ENCODE assay signal across 12 cellular contexts in genomic region chr1:30807318-30808066, GRCh38. TPM values are rescaled to one million over a fixed set of nuclear protein-coding genes. Genes with fewer than 3 reads are reported as not detected.
A peak's percentile ranks its signal among the peaks of the same experiment; 100 is the strongest.
DNase-seq lines count a peak whose midpoint lies in the region; ATAC-seq and TF ChIP-seq lines count a peak whose summit lies in the region.
"Had no signal": no experiment of that assay in that cellular context is flagged by ENCODE, and none has a peak within 500 bp of the region (broad histone marks: within the 10 kb centered on the region; RNA-seq: fewer than 3 reads in every experiment).

No MANE protein-coding gene starts in this region.

- peak overlapping the region; percentile 75 for H2AK9ac ChIP-seq in IMR-90 (replicated peaks; ENCODE audit: low read depth, low read length, poor library complexity)

- peaks cover 0 to 11% of the 10 kb centered on the region in 2 experiments; a peak in 1 of 4 replicates for H3K79me1 ChIP-seq in IMR-90 (ENCODE audit: low read depth in 1 of 2, low read length in 2 of 2)

- no TSS peak for BruUV-seq in IMR-90 (replicated peaks; lab: Mats Ljungman, UMichigan)

- H2BK120ac ChIP-seq in IMR-90 (ENCODE audit: low read depth, low read length), result peak overlapping the region; percentile 91

- H3K4me1 ChIP-seq in IMR-90 (ENCODE audit: control insufficient read depth, insufficient read depth, low read length) (peaks cover 29% of the 10 kb centered on the region), skeletal muscle satellite cell (ENCODE audit: control insufficient read depth, insufficient read depth, low read length) (peaks cover 34% of the 10 kb centered on the region), tibial artery (peaks cover 0 to 20% (median 9%) of the 10 kb centered on the region in 4 donors)

- no peak overlapping the region for H3K27ac Mint-ChIP-seq in effector memory CD8-positive, alpha-beta T cell
- no peak overlapping the region for H3K27ac Mint-ChIP-seq in T-helper 17 cell

- TF ChIP-seq CTCF in IMR-90 (conservative IDR thresholded peaks at IDR 0.05; ENCODE audit: low read depth, low read length) (no peak), fibroblast of mammary gland (conservative IDR thresholded peaks at IDR 0.05; ENCODE audit: control insufficient read depth, insufficient read depth, low read depth, low read length) (no peak), tibial artery (IDR thresholded peaks at IDR 0.05) (no peak)

- H4K8ac ChIP-seq in IMR-90 (ENCODE audit: low read depth in 2 of 2, low read length in 2 of 2), result peak overlapping the region; percentile 5 to 81; a peak in 2 of 4 replicates

- CTCF ChIA-PET in IMR-90 (lab: Yijun Ruan, JAX), result interaction anchor here (0.6 to 2.5 kb wide), 3 partner anchors 97 to 111 kb away, joined by 3 to 13 read pairs (median 3); no protein-coding TSS in a partner anchor

- DNase-seq in IMR-90 (no peak), NCI-H446 (lab: John Stamatoyannopoulos, UW) (peak; percentile 60 to 79), fibroblast of mammary gland (ENCODE audit: low read depth) (peak; percentile 67), SHP77 treated with DMSO at 0.1 percent for 48 hours (lab: John Stamatoyannopoulos, UW) (no peak), tibial artery (no peak), T-helper 17 cell (no peak)
- DNase-seq in effector memory CD8-positive, alpha-beta T cell, result no peak
- DNase-seq: stimulated activated CD4-positive, alpha-beta T cell treated with anti-CD3 and anti-CD28 coated beads, Interleukin-12 subunit alpha, Interleukin-12 subunit beta, amount 100 ng/mL, for 4 hours had no signal

- peak overlapping the region; percentile 26 for H3K23ac ChIP-seq in IMR-90 (ENCODE audit: low read depth, low read length)

- dilution Hi-C loops in IMR-90 (cut with HindIII; ENCODE audit: low sequenced_read_pairs, unreplicated experiment), result loop anchor here (25.0 kb wide), 1 partner anchor 105 kb away; the partner anchor contains the start of gene SDC3

- H3K4me3 ChIP-seq in IMR-90 (ENCODE audit: insufficient read depth, low read depth, low read length), result no peak overlapping the region
- no peak overlapping the region for H3K4me3 ChIP-seq in fibroblast of mammary gland (ENCODE audit: control insufficient read depth, low read depth, low read length)
- H3K4me3 ChIP-seq in skeletal muscle satellite cell (ENCODE audit: low read length), result peak overlapping the region; percentile 29
- H3K4me3 ChIP-seq in tibial artery, result peak overlapping the region in 1 of 2 donors; percentile 22
- H3K4me3 ChIP-seq: cardiac muscle cell, K562 had no signal

- no peaks in the 10 kb centered on the region for H3K9me3 ChIP-seq in IMR-90 (ENCODE audit: control insufficient read depth, insufficient read depth, low read length)
- H3K9me3 ChIP-seq in skeletal muscle satellite cell (replicated peaks; ENCODE audit: low read length), result no peaks in the 10 kb centered on the region
- no peaks in the 10 kb centered on the region for H3K9me3 ChIP-seq in tibial artery
- H3K9me3 ChIP-seq in T-helper 17 cell (ENCODE audit: control insufficient read depth, low read length, poor library complexity, severe bottlenecking), result no peaks in the 10 kb centered on the region

- H2BK20ac ChIP-seq in IMR-90 (ENCODE audit: low read depth, low read length), result peak overlapping the region; percentile 98

- H3K4ac ChIP-seq in IMR-90 (ENCODE audit: low read depth, low read length), result peak overlapping the region; percentile 97

- POLR2A ChIA-PET in IMR-90 (lab: Charles Lee; ENCODE audit: unreplicated experiment), result no interaction called here

- peaks cover 32% of the 10 kb centered on the region for H3K9me1 ChIP-seq in IMR-90 (ENCODE audit: insufficient read depth, low read length)

- H3K36me3 ChIP-seq in IMR-90 (ENCODE audit: control insufficient read depth, insufficient read depth, low read length) (no peaks in the 10 kb centered on the region), skeletal muscle satellite cell (ENCODE audit: insufficient read depth, low read length) (no peaks in the 10 kb centered on the region), tibial artery (no peaks in the 10 kb centered on the region)
- H3K36me3 ChIP-seq: cardiac muscle cell had no signal

- H3K14ac ChIP-seq in IMR-90 (replicated peaks; ENCODE audit: low read depth, low read length), result peak overlapping the region; percentile 54

- no peaks in the 10 kb centered on the region for H3K9me3 Mint-ChIP-seq in effector memory CD8-positive, alpha-beta T cell

- H3K36me3 Mint-ChIP-seq in effector memory CD8-positive, alpha-beta T cell (ENCODE audit: insufficient read depth), result no peaks in the 10 kb centered on the region
- peaks cover 4% of the 10 kb centered on the region for H3K36me3 Mint-ChIP-seq in T-helper 17 cell (ENCODE audit: low read depth)

- peak overlapping the region; percentile 87; the same call in 2 of the 3 replicates for H2BK15ac ChIP-seq in IMR-90 (ENCODE audit: low read depth, low read length)

- H3K9ac ChIP-seq in IMR-90 (ENCODE audit: low read depth, low read length) (no peak overlapping the region), skeletal muscle satellite cell (ENCODE audit: low read depth, low read length) (no peak overlapping the region)

- H3K56ac ChIP-seq in IMR-90 (ENCODE audit: extremely low read depth, insufficient read depth, low read length), result peak overlapping the region; percentile 48; the same call in 1 of the 2 replicates

- no peaks in the 10 kb centered on the region for H3K4me1 Mint-ChIP-seq in effector memory CD8-positive, alpha-beta T cell (ENCODE audit: low read depth in 2 of 2)
- H3K4me1 Mint-ChIP-seq in T-helper 17 cell, result peaks cover 2% of the 10 kb centered on the region

- intact Hi-C loops in IMR-90 (cut with micrococcal nuclease), result loop anchor here (2.0 to 10.0 kb wide), 2 partner anchors 51 to 527 kb away; no protein-coding TSS in a partner anchor
- intact Hi-C loops in tibial artery (cut with DNase I; ENCODE audit: low total_unique reads), result no loop called here

- no peak for TF ChIP-seq RAD21 in IMR-90 (IDR thresholded peaks at IDR 0.05; ENCODE audit: low read length)

- H3K27me3 ChIP-seq in IMR-90 (ENCODE audit: control insufficient read depth, insufficient read depth, low read length) (no peaks in the 10 kb centered on the region), skeletal muscle satellite cell (ENCODE audit: control insufficient read depth, insufficient read depth, low read length) (peaks cover 6% of the 10 kb centered on the region), tibial artery (peaks cover 0 to 6% of the 10 kb centered on the region in 2 donors)
- H3K27me3 ChIP-seq: cardiac muscle cell had no signal

- H2AK5ac ChIP-seq in IMR-90 (ENCODE audit: low read depth, low read length), result peak overlapping the region; percentile 80

- H3K27ac ChIP-seq in IMR-90 (ENCODE audit: insufficient read depth, low read length) (peak overlapping the region; percentile 81; the same call in 1 of the 2 replicates), tibial artery (no peak overlapping the region)
- H3K27ac ChIP-seq: cardiac muscle cell had no signal

- WGBS in IMR-90 (ENCODE audit: extremely low coverage in 2 of 2, insufficient read length in 1 of 2), 2 experiments, result 42% methylated on average over 9 of the region's 41 CpGs; no CpG with 5 or more reads in 1 of the 2 experiments

- H3K27me3 Mint-ChIP-seq in effector memory CD8-positive, alpha-beta T cell, result peaks cover 56 to 79% of the 10 kb centered on the region in 2 donors
- H3K27me3 Mint-ChIP-seq in T-helper 17 cell, result peaks cover 74% of the 10 kb centered on the region

- peak overlapping the region; percentile 3 for H2BK5ac ChIP-seq in IMR-90 (ENCODE audit: low read depth, low read length, poor library complexity, severe bottlenecking)

- peak overlapping the region; percentile 39 for H4K5ac ChIP-seq in IMR-90 (ENCODE audit: low read depth, low read length)

- in situ Hi-C loops in IMR-90 (cut with MboI; ENCODE audit: low sequenced_read_pairs), result no loop called here

- H4K20me1 ChIP-seq in IMR-90 (ENCODE audit: insufficient read depth, low read length), result no peaks in the 10 kb centered on the region; the same call in 1 of the 2 replicates

- no peak for TF ChIP-seq POLR2A in IMR-90 (IDR thresholded peaks at IDR 0.05; ENCODE audit: low read depth, low read length)

- H4K91ac ChIP-seq in IMR-90 (ENCODE audit: insufficient read depth, low read depth, low read length), result peak overlapping the region; percentile 87

- H2AFZ ChIP-seq in IMR-90 (replicated peaks; ENCODE audit: low read length, poor library complexity), result peak overlapping the region; percentile 76

- no peak overlapping the region for H3K4me3 Mint-ChIP-seq in effector memory CD8-positive, alpha-beta T cell
- no peak overlapping the region for H3K4me3 Mint-ChIP-seq in T-helper 17 cell

- H3K18ac ChIP-seq in IMR-90 (ENCODE audit: low read depth, low read length), result peak overlapping the region; percentile 1; the same call in 1 of the 2 replicates

- ATAC-seq in IMR-90 (ENCODE audit: low read depth), result no peak
- no peak for ATAC-seq in effector memory CD8-positive, alpha-beta T cell (replicated peaks)
- ATAC-seq in T-helper 17 cell, result no peak
- ATAC-seq: activated CD4-positive, CD25-positive, alpha-beta regulatory T cell treated with anti-CD3 and anti-CD28 coated beads, Interleukin-2, amount 50 U/mL, for 24 hours; K562 had no signal

- H3K4me2 ChIP-seq in IMR-90 (ENCODE audit: low read depth, low read length) (no peak overlapping the region), skeletal muscle satellite cell (ENCODE audit: low read length) (peak overlapping the region; percentile 66)

TF ChIP-seq in IMR-90, 13 proteins besides CTCF, POLR2A, EP300 and RAD21 (continues in another document):
- TF ChIP-seq USF2 (IDR thresholded peaks at IDR 0.05; ENCODE audit: low read depth, low read length) (no peak), CEBPB (IDR thresholded peaks at IDR 0.05; ENCODE audit: low read depth, low read length) (no peak), CHD1 (IDR thresholded peaks at IDR 0.05; ENCODE audit: low read depth, low read length) (no peak), MXI1 (IDR thresholded peaks at IDR 0.05; ENCODE audit: borderline replicate concordance, low read depth, low read length) (no peak), SMC3 (IDR thresholded peaks at IDR 0.05; ENCODE audit: low read depth, low read length) (no peak), RCOR1 (IDR thresholded peaks at IDR 0.05; ENCODE audit: insufficient replicate concordance, low read length) (no peak)

RNA-seq across cellular contexts. Expression of gene LAPTM5, which starts 49.9 kb away (rescaled TPM):
- total RNA-seq in IMR-90 (2012; rRNA removed) (under 0.01 TPM in 1 of 2 replicates, not detected in the other), T-helper 17 cell (100 to 1,000 TPM; 563 to 601 TPM)
- 0.09 TPM in 2 replicates for polyA plus RNA-seq in IMR-90 (2012; rRNA removed)
- polyA plus RNA-seq in IMR-90 (2012; cell fraction: cytosol; rRNA removed), result 0.12 TPM in 1 of 2 replicates, not detected in the other
- 0.07 and 0.16 TPM in 2 replicates for polyA plus RNA-seq in IMR-90 (2012; cell fraction: nucleus; rRNA removed; ENCODE audit: low replicate concordance)
- 0.44 and 0.76 TPM in 2 replicates for total RNA-seq in skeletal muscle satellite cell (2012; rRNA removed)

Comparison
In these comparisons a context has a peak if more than half of its experiments do, and no peak if none do; other contexts are left out.
1. DNase-seq: peak in NCI-H446 (2 of 2) and fibroblast of mammary gland (single experiment); none in IMR-90 (single experiment), SHP77 treated with DMSO at 0.1 percent for 48 hours (single experiment), effector memory CD8-positive, alpha-beta T cell (0 of 3), tibial artery (0 of 2) and T-helper 17 cell (0 of 3).
2. RNA of gene LAPTM5, which starts 49.9 kb away (total RNA-seq): 563 to 601 TPM in T-helper 17 cell; under 0.01 TPM in IMR-90; every median in the first group is over 100 times any median in the second.